Comparison of ENCODE assay signal across 22 cellular contexts in the genomic region with DNA sequence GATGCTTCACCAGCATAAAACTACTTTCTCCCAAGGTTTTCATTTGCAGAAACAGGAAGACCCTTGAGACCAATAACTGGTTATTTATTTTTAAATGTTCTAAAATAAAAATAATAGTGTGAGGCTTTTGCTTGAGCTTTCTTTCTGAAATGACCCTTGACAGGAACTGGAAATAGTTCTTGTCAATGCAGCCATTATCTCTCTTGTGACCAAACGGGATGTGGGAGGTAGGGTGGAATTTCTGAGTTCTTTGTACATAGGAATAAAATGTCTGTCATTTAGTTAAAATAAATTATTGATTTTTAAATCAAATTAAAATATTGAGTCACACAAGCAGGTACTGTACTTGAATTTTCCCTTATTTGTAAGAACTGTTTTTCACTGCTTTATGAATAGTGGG.
DNase-seq lines count a peak whose midpoint lies in the region; ATAC-seq, FAIRE-seq and TF ChIP-seq lines count a peak whose summit lies in the region.
"Had no signal": no experiment of that assay in that cellular context is flagged by ENCODE, and none has a peak within 500 bp of the region (broad histone marks: within the 10 kb centered on the region; RNA-seq: fewer than 3 reads in every experiment).

No MANE protein-coding gene starts in this region.

- TF ChIP-seq CTCF in HFFc6 (IDR thresholded peaks at IDR 0.05) (no peak), astrocyte (IDR thresholded peaks at IDR 0.05; ENCODE audit: insufficient read depth, low read depth, low read length) (no peak), hepatocyte (IDR thresholded peaks at IDR 0.05; ENCODE audit: poor library complexity) (no peak)
- no peak for TF ChIP-seq CTCF in CD8-positive, alpha-beta T cell (IDR thresholded peaks at IDR 0.05)

- no peak for FAIRE-seq in astrocyte (lab: Jason Lieb, UNC)
- FAIRE-seq: GM12892 had no signal

- H3K4me3 ChIP-seq in ACC112 (ENCODE audit: low read depth, low read length) (peak overlapping the region; percentile 44; the same call in 1 of the 2 replicates), astrocyte (ENCODE audit: insufficient read depth, low read depth, low read length) (no peak overlapping the region), hepatocyte (no peak overlapping the region)
- no peak overlapping the region for H3K4me3 ChIP-seq in CD8-positive, alpha-beta T cell (ENCODE audit: low read depth, low read length)
- H3K4me3 ChIP-seq: GM23338, Peyer's patch, SJCRH30 had no signal

- H3K27me3 ChIP-seq in ACC112 (ENCODE audit: insufficient read depth, low read length) (no peaks in the 10 kb centered on the region), astrocyte (ENCODE audit: insufficient read depth, low read length) (no peaks in the 10 kb centered on the region), hepatocyte (no peaks in the 10 kb centered on the region)
- H3K27me3 ChIP-seq in CD8-positive, alpha-beta T cell (ENCODE audit: insufficient read depth, low read length), result no peaks in the 10 kb centered on the region
- H3K27me3 ChIP-seq: Peyer's patch, SJCRH30 had no signal

- intact Hi-C loops in CD8-positive, alpha-beta T cell (cut with DNase I, micrococcal nuclease), result no loop called here

- H3K4me1 ChIP-seq in ACC112 (ENCODE audit: control insufficient read depth, insufficient read depth, low read length, unreplicated experiment), result peaks cover 76% of the 10 kb centered on the region
- H3K4me1 ChIP-seq in astrocyte (ENCODE audit: insufficient read depth, low read length), result peaks cover 33% of the 10 kb centered on the region
- peaks cover 17% of the 10 kb centered on the region for H3K4me1 ChIP-seq in hepatocyte (ENCODE audit: insufficient read depth)
- no peaks in the 10 kb centered on the region for H3K4me1 ChIP-seq in CD8-positive, alpha-beta T cell (ENCODE audit: insufficient read depth, low read length)
- H3K4me1 ChIP-seq: Peyer's patch had no signal

- H3K4me2 ChIP-seq in astrocyte (ENCODE audit: low read length) (no peak overlapping the region), hepatocyte (no peak overlapping the region)
- H3K4me2 ChIP-seq: GM23338 had no signal

- peak overlapping the region; percentile 39 for H3K9ac ChIP-seq in astrocyte (ENCODE audit: low read length)

- H2AFZ ChIP-seq in ACC112 (ENCODE audit: low read length, unreplicated experiment) (peak overlapping the region; percentile 91), astrocyte (ENCODE audit: low read depth, low read length) (no peak overlapping the region), hepatocyte (no peak overlapping the region)
- H2AFZ ChIP-seq: GM23338 had no signal

- H3K27ac ChIP-seq in ACC112 (ENCODE audit: low read depth, low read length) (peak overlapping the region; percentile 96), astrocyte (ENCODE audit: low read depth, low read length) (peak overlapping the region; percentile 93), hepatocyte (peak overlapping the region; percentile 30)
- no peak overlapping the region for H3K27ac ChIP-seq in CD8-positive, alpha-beta T cell (ENCODE audit: low read depth, low read length)
- H3K27ac ChIP-seq: Peyer's patch, SJCRH30 had no signal

- 0 out of 2 replicates have a peak, but pooled peaks cover 3% of the 10 kb centered on the region for H3K36me3 ChIP-seq in ACC112 (ENCODE audit: insufficient read depth, low read length)
- H3K36me3 ChIP-seq in astrocyte (ENCODE audit: insufficient read depth, low read length), result no peaks in the 10 kb centered on the region
- no peaks in the 10 kb centered on the region for H3K36me3 ChIP-seq in hepatocyte (replicated peaks; ENCODE audit: insufficient read depth, low read depth)
- H3K36me3 ChIP-seq in CD8-positive, alpha-beta T cell (ENCODE audit: insufficient read depth, low read length), result no peaks in the 10 kb centered on the region
- H3K36me3 ChIP-seq: Peyer's patch, SJCRH30 had no signal

- peaks cover 14% of the 10 kb centered on the region for H3K36me3 Mint-ChIP-seq in HFFc6 (ENCODE audit: low read depth)
- H3K36me3 Mint-ChIP-seq in astrocyte (ENCODE audit: low read depth, unreplicated experiment), result no peaks in the 10 kb centered on the region
- no peaks in the 10 kb centered on the region for H3K36me3 Mint-ChIP-seq in activated T-helper 17 cell treated with anti-CD3 and anti-CD28 coated beads, Interleukin-2, amount 50 U/mL, for 72 hours (ENCODE audit: low read depth)
- no peaks in the 10 kb centered on the region for H3K36me3 Mint-ChIP-seq in CD8-positive, alpha-beta T cell
- H3K36me3 Mint-ChIP-seq: CD4-positive, CD25-positive, alpha-beta regulatory T cell; IgD-negative memory B cell had no signal

- POLR2A ChIA-PET in CD8-positive, alpha-beta T cell (lab: Charles Lee), result no interaction called here

- CTCF ChIA-PET in CD8-positive, alpha-beta T cell (lab: Charles Lee), result no interaction called here

- no peak for ATAC-seq in activated T-helper 17 cell treated with anti-CD3 and anti-CD28 coated beads, Interleukin-2, amount 50 U/mL, for 72 hours (replicated peaks)
- no peak for ATAC-seq in CD8-positive, alpha-beta T cell
- ATAC-seq in HG02588 (IDR thresholded peaks at IDR 0.05; ENCODE audit: unreplicated experiment), result no peak
- ATAC-seq: GM23338 had no signal

- H3K27ac Mint-ChIP-seq in HFFc6 (peak overlapping the region; percentile 77), astrocyte (ENCODE audit: unreplicated experiment) (peak overlapping the region; percentile 70)
- H3K27ac Mint-ChIP-seq in activated T-helper 17 cell treated with anti-CD3 and anti-CD28 coated beads, Interleukin-2, amount 50 U/mL, for 72 hours, result no peak overlapping the region
- no peak overlapping the region for H3K27ac Mint-ChIP-seq in CD8-positive, alpha-beta T cell
- H3K27ac Mint-ChIP-seq: CD4-positive, CD25-positive, alpha-beta regulatory T cell; GM23338; IgD-negative memory B cell had no signal

- no peak for DNase-seq in HFFc6
- no peak for DNase-seq in astrocyte (ENCODE audit: low read depth)
- no peak for DNase-seq in hepatocyte (ENCODE audit: low spot score)
- no peak for DNase-seq in pons (ENCODE audit: low spot score)
- no peak for DNase-seq in CD8-positive, alpha-beta T cell
- DNase-seq: CD4-positive, CD25-positive, alpha-beta regulatory T cell; HCEC 1CT; NCI-H1105; NCI-H1694; NCI-H2171; NCI-H345; NCI-H524; NK-92 treated with Interleukin-12 subunit alpha and Interleukin-12 subunit beta, amount 100 ng/mL, for 24 hours; Peyer's patch had no signal

- WGBS in hepatocyte (ENCODE audit: low lambda C conversion rate, missing lambda C conversion rate), result 74% methylated on average over 1 of the region's 1 CpG

- H3K4me1 Mint-ChIP-seq in HFFc6 (ENCODE audit: low read depth), result peaks cover 95% of the 10 kb centered on the region
- peaks cover 56% of the 10 kb centered on the region for H3K4me1 Mint-ChIP-seq in astrocyte (ENCODE audit: low read depth, unreplicated experiment)
- no peaks in the 10 kb centered on the region for H3K4me1 Mint-ChIP-seq in activated T-helper 17 cell treated with anti-CD3 and anti-CD28 coated beads, Interleukin-2, amount 50 U/mL, for 72 hours
- no peaks in the 10 kb centered on the region for H3K4me1 Mint-ChIP-seq in CD8-positive, alpha-beta T cell (ENCODE audit: low read depth)
- H3K4me1 Mint-ChIP-seq: CD4-positive, CD25-positive, alpha-beta regulatory T cell had no signal

- H3K9me3 Mint-ChIP-seq in HFFc6, result peaks cover 7% of the 10 kb centered on the region; the same call in 1 of the 2 replicates
- H3K9me3 Mint-ChIP-seq in astrocyte (ENCODE audit: unreplicated experiment), result peaks cover 2% of the 10 kb centered on the region
- peaks cover 3% of the 10 kb centered on the region for H3K9me3 Mint-ChIP-seq in activated T-helper 17 cell treated with anti-CD3 and anti-CD28 coated beads, Interleukin-2, amount 50 U/mL, for 72 hours
- peaks cover 2% of the 10 kb centered on the region for H3K9me3 Mint-ChIP-seq in CD8-positive, alpha-beta T cell
- H3K9me3 Mint-ChIP-seq: GM23338, IgD-negative memory B cell had no signal

- H3K27me3 Mint-ChIP-seq in HFFc6 (ENCODE audit: insufficient read depth) (no peaks in the 10 kb centered on the region), astrocyte (ENCODE audit: low read depth, unreplicated experiment) (no peaks in the 10 kb centered on the region)
- peaks cover 18% of the 10 kb centered on the region for H3K27me3 Mint-ChIP-seq in activated T-helper 17 cell treated with anti-CD3 and anti-CD28 coated beads, Interleukin-2, amount 50 U/mL, for 72 hours
- no peaks in the 10 kb centered on the region for H3K27me3 Mint-ChIP-seq in CD8-positive, alpha-beta T cell (ENCODE audit: low read depth)
- H3K27me3 Mint-ChIP-seq: CD4-positive, CD25-positive, alpha-beta regulatory T cell had no signal

- H4K20me1 ChIP-seq in astrocyte (ENCODE audit: insufficient read depth, low read length), result no peaks in the 10 kb centered on the region
- no peaks in the 10 kb centered on the region for H4K20me1 ChIP-seq in hepatocyte (ENCODE audit: insufficient read depth, poor library complexity, severe bottlenecking)

- H3K4me3 Mint-ChIP-seq in HFFc6, result no peak overlapping the region; the same call in 1 of the 2 replicates
- H3K4me3 Mint-ChIP-seq in astrocyte (ENCODE audit: unreplicated experiment), result no peak overlapping the region
- no peak overlapping the region for H3K4me3 Mint-ChIP-seq in activated T-helper 17 cell treated with anti-CD3 and anti-CD28 coated beads, Interleukin-2, amount 50 U/mL, for 72 hours
- no peak overlapping the region for H3K4me3 Mint-ChIP-seq in CD8-positive, alpha-beta T cell
- H3K4me3 Mint-ChIP-seq: CD4-positive, CD25-positive, alpha-beta regulatory T cell; GM23338; IgD-negative memory B cell had no signal

- H3K9me3 ChIP-seq in astrocyte (ENCODE audit: insufficient read depth, low read depth, low read length) (no peaks in the 10 kb centered on the region), hepatocyte (ENCODE audit: low read depth) (no peaks in the 10 kb centered on the region)
- no peaks in the 10 kb centered on the region for H3K9me3 ChIP-seq in CD8-positive, alpha-beta T cell (ENCODE audit: low read length)
- H3K9me3 ChIP-seq: Caco-2, Peyer's patch, SJCRH30 had no signal

- H3K9me2 ChIP-seq in hepatocyte (replicated peaks; ENCODE audit: insufficient read depth), result no peaks in the 10 kb centered on the region

- H3K79me2 ChIP-seq in ACC112 (ENCODE audit: control insufficient read depth, insufficient read depth, low read length, unreplicated experiment) (no peaks in the 10 kb centered on the region), astrocyte (ENCODE audit: insufficient read depth, low read length) (no peaks in the 10 kb centered on the region), hepatocyte (no peaks in the 10 kb centered on the region)

Comparison
In these comparisons a context has a peak if more than half of its experiments do, and no peak if none do; other contexts are left out.
1. H3K27ac Mint-ChIP-seq: peak in HFFc6 (single experiment) and astrocyte (single experiment); none in activated T-helper 17 cell treated with anti-CD3 and anti-CD28 coated beads, Interleukin-2, amount 50 U/mL, for 72 hours (single experiment) and CD8-positive, alpha-beta T cell (single experiment).